Comparison of ENCODE assay signal across 8 cellular contexts in genomic region chr3:28347374-28348285, GRCh38. TPM values are rescaled to one million over a fixed set of nuclear protein-coding genes. Genes with fewer than 3 reads are reported as not detected.
DNase-seq lines count a peak whose midpoint lies in the region; ATAC-seq and TF ChIP-seq lines count a peak whose summit lies in the region.

No MANE protein-coding gene starts in this region.

- peaks cover 11% of the 10 kb centered on the region for H3K9me3 Mint-ChIP-seq in T-helper 1 cell treated with Interleukin-12 subunit alpha and Interleukin-12 subunit beta and Interleukin-4 antibody, amounts not matched to agents 30 μg/mL and 1 μg/mL, for 36 hours
- H3K9me3 Mint-ChIP-seq in endothelial cell (ENCODE audit: unreplicated experiment) (no peaks in the 10 kb centered on the region), natural killer cell (peaks cover 2% of the 10 kb centered on the region in 2 donors)

- peaks cover 30% of the 10 kb centered on the region for H3K36me3 Mint-ChIP-seq in T-helper 1 cell treated with Interleukin-12 subunit alpha and Interleukin-12 subunit beta and Interleukin-4 antibody, amounts not matched to agents 30 μg/mL and 1 μg/mL, for 36 hours (ENCODE audit: low read depth)
- H3K36me3 Mint-ChIP-seq in endothelial cell (ENCODE audit: low read depth, unreplicated experiment) (no peaks in the 10 kb centered on the region), natural killer cell (peaks cover 15% of the 10 kb centered on the region)

- no peak for DNase-seq in T-helper 1 cell
- no peak for DNase-seq in SJCRH30
- DNase-seq in endothelial cell (ENCODE audit: low spot score): no peak
- DNase-seq in natural killer cell: peak; percentile 15
- no peak for DNase-seq in 8988T
- no peak for DNase-seq in omental fat pad (ENCODE audit: low spot score)

- peaks cover 15% of the 10 kb centered on the region for H3K4me1 ChIP-seq in SJCRH30

- H3K27me3 ChIP-seq in SJCRH30: no peaks in the 10 kb centered on the region

- H3K27ac ChIP-seq in SJCRH30: peak overlapping the region; percentile 99

- peaks cover 59% of the 10 kb centered on the region for H3K4me1 Mint-ChIP-seq in T-helper 1 cell treated with Interleukin-12 subunit alpha and Interleukin-12 subunit beta and Interleukin-4 antibody, amounts not matched to agents 30 μg/mL and 1 μg/mL, for 36 hours (ENCODE audit: low read depth)
- H3K4me1 Mint-ChIP-seq in endothelial cell (ENCODE audit: unreplicated experiment) (peaks cover 19% of the 10 kb centered on the region), natural killer cell (peaks cover 40 to 50% of the 10 kb centered on the region in 2 donors)

- H3K4me3 Mint-ChIP-seq in T-helper 1 cell treated with Interleukin-12 subunit alpha and Interleukin-12 subunit beta and Interleukin-4 antibody, amounts not matched to agents 30 μg/mL and 1 μg/mL, for 36 hours: peak overlapping the region; percentile 99
- H3K4me3 Mint-ChIP-seq in endothelial cell (ENCODE audit: unreplicated experiment) (peak overlapping the region; percentile 97), natural killer cell (peak overlapping the region; percentile 95)

- no peak for ATAC-seq in natural killer cell
- no peak for ATAC-seq in omental fat pad (ENCODE audit: low FRiP score)
- ATAC-seq in HG02884 (IDR thresholded peaks at IDR 0.05; ENCODE audit: unreplicated experiment): no peak

- H3K4me3 ChIP-seq in SJCRH30: peak overlapping the region; percentile 93

- intact Hi-C loops in natural killer cell (cut with micrococcal nuclease): loop anchor here (1.0 to 5.0 kb wide), 5 partner anchors 21 to 865 kb away; partner anchors contain the start of genes CMC1 and SLC4A7

- H3K36me3 ChIP-seq in SJCRH30: no peaks in the 10 kb centered on the region; the same call in 1 of the 2 replicates

- no peaks in the 10 kb centered on the region for H3K9me3 ChIP-seq in SJCRH30 (replicated peaks)

- H3K27me3 Mint-ChIP-seq in T-helper 1 cell treated with Interleukin-12 subunit alpha and Interleukin-12 subunit beta and Interleukin-4 antibody, amounts not matched to agents 30 μg/mL and 1 μg/mL, for 36 hours (ENCODE audit: low read depth): no peaks in the 10 kb centered on the region
- H3K27me3 Mint-ChIP-seq in endothelial cell (ENCODE audit: unreplicated experiment): peaks cover 4% of the 10 kb centered on the region
- H3K27me3 Mint-ChIP-seq in natural killer cell (ENCODE audit: low read depth in 2 of 2): no peaks in the 10 kb centered on the region

- H3K27ac Mint-ChIP-seq in T-helper 1 cell treated with Interleukin-12 subunit alpha and Interleukin-12 subunit beta and Interleukin-4 antibody, amounts not matched to agents 30 μg/mL and 1 μg/mL, for 36 hours: peak overlapping the region; percentile 99
- peak overlapping the region; percentile 99 for H3K27ac Mint-ChIP-seq in endothelial cell (ENCODE audit: unreplicated experiment)
- H3K27ac Mint-ChIP-seq in natural killer cell: peak overlapping the region; percentile 93 to 95

- no peak for TF ChIP-seq CTCF in endothelial cell (IDR thresholded peaks at IDR 0.05; ENCODE audit: unreplicated experiment)
- no peak for TF ChIP-seq CTCF in natural killer cell (IDR thresholded peaks at IDR 0.05)
- TF ChIP-seq CTCF in omental fat pad (IDR thresholded peaks at IDR 0.05): no peak

RNA-seq across cellular contexts. Expression of gene ZCWPW2, which starts 0.9 kb away (rescaled TPM):
- total RNA-seq in SJCRH30 (2014; rRNA removed; shearing (Covaris generic)): 0.43 and 0.97 TPM in 2 replicates
- total RNA-seq in endothelial cell (ENCODE audit: unreplicated experiment): 0.80 TPM
- total RNA-seq in natural killer cell: under 1 TPM in 1 of 3 donors, not detected in 2; 0.43 TPM
- under 1 TPM in 2 of 4 donors, not detected in 2; 0.25 to 0.74 TPM for total RNA-seq in omental fat pad

RNA-seq across cellular contexts. Expression of gene AZI2, which starts 1.0 kb away (rescaled TPM):
- 107 and 143 TPM in 2 replicates for total RNA-seq in SJCRH30 (2014; rRNA removed; shearing (Covaris generic))
- 50.2 TPM for total RNA-seq in endothelial cell (ENCODE audit: unreplicated experiment)
- 10 to 100 TPM; 29.3 to 38.6 (median 32.0) TPM for total RNA-seq in natural killer cell
- total RNA-seq in omental fat pad: 100 to 1,000 TPM in 2 of 4 donors, 10 to 100 TPM in 2; 82.0 to 153 (median 114) TPM
